Comparison of ENCODE assay signal across 12 cellular contexts in the genomic region with DNA sequence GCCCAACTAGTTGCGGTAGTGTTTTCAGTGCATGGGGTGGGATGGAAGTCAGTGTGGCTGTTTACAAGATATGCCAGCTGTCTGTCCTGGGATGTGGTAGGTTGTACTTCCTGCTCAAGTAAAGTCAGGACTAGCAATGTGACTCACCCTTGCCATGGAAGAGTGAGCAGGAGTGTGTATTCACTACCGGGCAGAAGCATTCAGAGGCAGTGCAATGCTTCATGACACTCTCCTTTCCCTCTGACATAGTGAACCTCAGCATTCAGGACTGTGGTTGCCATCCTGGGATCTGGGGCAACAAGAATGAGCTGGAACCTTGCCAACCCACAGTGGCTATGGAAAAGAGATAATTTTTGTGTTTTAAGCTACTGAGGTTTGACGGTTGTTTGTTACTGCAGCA.
DNase-seq lines count a peak whose midpoint lies in the region; ATAC-seq and TF ChIP-seq lines count a peak whose summit lies in the region.
"Had no signal": no experiment of that assay in that cellular context is flagged by ENCODE, and none has a peak within 500 bp of the region (broad histone marks: within the 10 kb centered on the region; RNA-seq: fewer than 3 reads in every experiment).

No MANE protein-coding gene starts in this region.

- POLR2A ChIA-PET in GM10248 (lab: Yijun Ruan, JAX) = no interaction called here

- TF ChIP-seq CTCF in GM10248 (IDR thresholded peaks at IDR 0.05; ENCODE audit: control extremely low read depth, extremely low read depth, low read depth, missing control alignments) = no peak
- no peak for TF ChIP-seq CTCF in GM20000 (IDR thresholded peaks at IDR 0.05; ENCODE audit: extremely low read depth, missing control alignments)

- ATAC-seq in GM21825 (IDR thresholded peaks at IDR 0.05; ENCODE audit: unreplicated experiment) = peak; percentile 80
- ATAC-seq: WTC11 had no signal

- DNase-seq in GM10248 (ENCODE audit: extremely low spot score) (peak; percentile 26), RKO (ENCODE audit: low spot score) (peak; percentile 13), iris pigment epithelial cell (ENCODE audit: low read depth) (peak; percentile 77), C1 segment of cervical spinal cord (lab: John Stamatoyannopoulos, UW) (no peak), NCI-H1092 (lab: John Stamatoyannopoulos, UW) (no peak), GM20000 (ENCODE audit: low spot score) (no peak), occipital lobe (lab: John Stamatoyannopoulos, UW) (no peak)
- DNase-seq: esophagus squamous epithelium, KG1, testis had no signal

- CTCF ChIA-PET in GM10248 (lab: Yijun Ruan, JAX) = interaction anchor here (0.9 to 1.9 kb wide), 5 partner anchors 9 to 872 kb away, joined by 3 to 4 read pairs (median 4); no protein-coding TSS in a partner anchor

Comparison
In these comparisons a context has a peak if more than half of its experiments do, and no peak if none do; other contexts are left out.
1. DNase-seq: peak in GM10248 (single experiment), RKO (single experiment) and iris pigment epithelial cell (single experiment); none in C1 segment of cervical spinal cord (0 of 14), NCI-H1092 (single experiment), GM20000 (single experiment) and occipital lobe (single experiment).